8 cellular contexts compared by ENCODE assay signal in the genomic region with DNA sequence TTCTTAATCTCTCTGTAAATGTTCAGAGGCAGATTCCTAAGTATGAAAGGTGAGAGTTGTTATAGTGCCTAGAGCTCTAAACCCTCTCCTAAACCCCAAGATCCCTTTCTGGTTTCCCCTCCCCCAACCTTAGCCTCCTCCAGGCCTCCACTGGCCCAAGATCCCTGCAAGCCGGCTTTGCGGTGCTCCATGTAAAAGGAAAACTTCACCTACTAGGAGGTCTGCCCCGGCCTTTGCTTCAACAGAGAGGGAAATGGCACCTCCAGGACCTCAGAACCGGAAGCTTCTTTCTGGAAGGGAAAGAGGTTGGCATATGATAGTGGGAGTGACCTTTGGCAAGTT. TPM values are rescaled to one million over a fixed set of nuclear protein-coding genes. Genes with fewer than 3 reads are reported as not detected.
A peak's percentile ranks its signal among the peaks of the same experiment; 100 is the strongest.
DNase-seq lines count a peak whose midpoint lies in the region; ATAC-seq and TF ChIP-seq lines count a peak whose summit lies in the region.

No MANE protein-coding gene starts in this region.

- peak overlapping the region; percentile 91; the same call in 1 of the 2 replicates for H3K27ac ChIP-seq in BLaER1
- peak overlapping the region; percentile 89 for H3K27ac ChIP-seq in duodenal mucosa (ENCODE audit: low read depth, low read length)
- no peak overlapping the region for H3K27ac ChIP-seq in OCI-LY7 (ENCODE audit: low read depth, low read length, poor library complexity, severe bottlenecking)

- H3K9me3 ChIP-seq in BLaER1 (no peaks in the 10 kb centered on the region), duodenal mucosa (ENCODE audit: control insufficient read depth in 1 of 2, low read length in 2 of 2) (no peaks in the 10 kb centered on the region), OCI-LY7 (ENCODE audit: low read length) (no peaks in the 10 kb centered on the region)

- H3K4me2 ChIP-seq in BLaER1 = peak overlapping the region; percentile 97
- H3K4me2 ChIP-seq in OCI-LY7 (ENCODE audit: low read length) = no peak overlapping the region

- DNase-seq in NCI-H69 (lab: John Stamatoyannopoulos, UW) (peak; percentile 48), neural crest cell (ENCODE audit: low read depth, low spot score) (no peak), NCI-H446 treated with DMSO at 0.1 percent for 48 hours (lab: John Stamatoyannopoulos, UW) (no peak), kidney glomerular epithelial cell (lab: John Stamatoyannopoulos, UW) (no peak), OCI-LY7 (ENCODE audit: low spot score) (no peak)

- no peaks in the 10 kb centered on the region for H3K9me2 ChIP-seq in OCI-LY7 (ENCODE audit: insufficient read depth, low read length)

- H3K9ac ChIP-seq in BLaER1 = peak overlapping the region; percentile 94
- H3K9ac ChIP-seq in duodenal mucosa (ENCODE audit: low read depth in 1 of 2, low read length in 2 of 2) = peak overlapping the region; percentile 86 to 93

- H3K27me3 ChIP-seq in BLaER1 (no peaks in the 10 kb centered on the region), duodenal mucosa (ENCODE audit: control insufficient read depth in 1 of 2, insufficient read depth in 2 of 2, low read length in 2 of 2) (no peaks in the 10 kb centered on the region)

- POLR2A ChIA-PET in OCI-LY7 (lab: Charles Lee) = no interaction called here

- peaks cover 21% of the 10 kb centered on the region for H3K4me1 Mint-ChIP-seq in neural crest cell

- no peak for TF ChIP-seq CTCF in neural crest cell (conservative IDR thresholded peaks at IDR 0.05)
- no peak for TF ChIP-seq CTCF in OCI-LY7 (conservative IDR thresholded peaks at IDR 0.05; ENCODE audit: low read length)

- peak overlapping the region; percentile 88 for H3K4me3 ChIP-seq in BLaER1
- peak overlapping the region; percentile 83 to 84 for H3K4me3 ChIP-seq in duodenal mucosa (ENCODE audit: low read depth in 1 of 2, low read length in 2 of 2)
- no peak overlapping the region for H3K4me3 ChIP-seq in OCI-LY7 (ENCODE audit: low read depth, low read length, poor library complexity, severe bottlenecking)

- H3K27ac Mint-ChIP-seq in neural crest cell (ENCODE audit: unreplicated experiment) = no peak overlapping the region

- H3K36me3 ChIP-seq in BLaER1 = peaks cover 46% of the 10 kb centered on the region
- H3K36me3 ChIP-seq in duodenal mucosa (ENCODE audit: control insufficient read depth in 1 of 2, insufficient read depth in 2 of 2, low read length in 2 of 2) = peaks cover 10 to 43% of the 10 kb centered on the region in 2 donors
- H3K36me3 ChIP-seq in OCI-LY7 (ENCODE audit: insufficient read depth, low read length) = peaks cover 5% of the 10 kb centered on the region

- CTCF ChIA-PET in OCI-LY7 (lab: Charles Lee; ENCODE audit: unreplicated experiment) = interaction anchor here (1.0 kb wide), 1 partner anchor 216 kb away, joined by 4 read pairs; no protein-coding TSS in a partner anchor

- peak overlapping the region; percentile 89 for H3K4me3 Mint-ChIP-seq in neural crest cell

- H3K79me2 ChIP-seq in OCI-LY7 (ENCODE audit: insufficient read depth, low read depth, low read length) = no peaks in the 10 kb centered on the region

- peaks cover 63% of the 10 kb centered on the region for H4K20me1 ChIP-seq in BLaER1
- H4K20me1 ChIP-seq in OCI-LY7 (ENCODE audit: insufficient read depth, low read length) = peaks cover 8% of the 10 kb centered on the region

- H3K36me3 Mint-ChIP-seq in neural crest cell (ENCODE audit: low read depth) = peaks cover under 1% of the 10 kb centered on the region

- H2AFZ ChIP-seq in OCI-LY7 (ENCODE audit: low read length) = no peak overlapping the region

- H3K27me3 Mint-ChIP-seq in neural crest cell (ENCODE audit: low read depth) = peaks cover 28% of the 10 kb centered on the region

- no peaks in the 10 kb centered on the region for H3K9me3 Mint-ChIP-seq in neural crest cell

- intact Hi-C loops in OCI-LY7 (cut with micrococcal nuclease; ENCODE audit: unreplicated experiment) = no loop called here

- no TSS peak for BruUV-seq in OCI-LY7 (replicated peaks; lab: Mats Ljungman, UMichigan)

- H3K4me1 ChIP-seq in BLaER1 (peaks cover 32% of the 10 kb centered on the region), duodenal mucosa (ENCODE audit: control insufficient read depth in 1 of 2, insufficient read depth in 2 of 2, low read length in 2 of 2) (peaks cover 55 to 64% of the 10 kb centered on the region in 2 donors), OCI-LY7 (ENCODE audit: insufficient read depth, low read length, poor library complexity, severe bottlenecking) (peaks cover 15% of the 10 kb centered on the region)

- ATAC-seq in HG03135 (IDR thresholded peaks at IDR 0.05; ENCODE audit: unreplicated experiment) = no peak

RNA-seq across cellular contexts. Expression of gene RRBP1, which starts 2.3 kb away (rescaled TPM):
- total RNA-seq in neural crest cell (46.7 and 50.9 TPM in 2 replicates), OCI-LY7 (2022) (41.2 and 46.3 TPM in 2 replicates)
- 13.6 and 16.8 TPM in 2 replicates for total RNA-seq in OCI-LY7 (2014; rRNA removed; shearing (Covaris generic))

RNA-seq across cellular contexts. Expression of gene BANF2, which starts 20.0 kb away (rescaled TPM):
- total RNA-seq in neural crest cell (not detected in 2 replicates), OCI-LY7 (2022) (not detected in 2 replicates)
- not detected in 2 replicates for total RNA-seq in OCI-LY7 (2014; rRNA removed; shearing (Covaris generic))
